ENCODE assay signal across 8 cellular contexts in the genomic region with DNA sequence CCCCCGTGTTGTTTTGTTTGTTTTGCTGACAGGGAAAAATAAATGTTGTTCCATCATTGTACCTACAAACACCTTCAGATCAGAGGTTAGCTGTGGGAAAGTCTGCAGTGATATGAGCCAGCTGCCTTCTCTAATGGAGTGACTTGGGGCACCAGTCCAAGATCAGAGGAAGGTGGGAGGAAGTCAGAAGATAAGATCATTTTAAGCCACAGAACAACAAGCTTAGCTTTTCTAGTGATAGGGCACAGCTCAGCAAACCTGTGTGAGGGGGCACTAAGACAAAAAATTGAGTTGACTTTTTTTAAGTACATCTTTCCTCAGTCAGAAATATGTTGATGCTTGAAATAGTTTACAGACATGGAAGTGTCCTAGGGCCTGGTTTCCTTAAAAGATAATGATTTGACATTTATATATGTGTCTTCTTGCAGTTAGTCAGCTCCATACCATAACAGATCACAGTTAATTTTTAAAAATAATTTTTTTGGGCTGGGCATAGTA.
A peak's percentile ranks its signal among the peaks of the same experiment; 100 is the strongest.
DNase-seq lines count a peak whose midpoint lies in the region; ATAC-seq and TF ChIP-seq lines count a peak whose summit lies in the region.

No MANE protein-coding gene starts in this region.

- CTCF ChIA-PET in OCI-LY7 (lab: Charles Lee; ENCODE audit: unreplicated experiment): no interaction called here

- DNase-seq in A172 (ENCODE audit: low spot score) (peak; percentile 28), OCI-LY7 (ENCODE audit: low spot score) (peak; percentile 36), amniotic epithelial cell (ENCODE audit: low read depth) (peak; percentile 69), mucosa of descending colon (peak in 1 of 3 donors; percentile 9), type B pancreatic cell (ENCODE audit: extremely low spot score, unreplicated experiment) (no peak), COLO668 (lab: John Stamatoyannopoulos, UW; ENCODE audit: unreplicated experiment) (no peak), NCI-H526 (lab: John Stamatoyannopoulos, UW) (no peak)

- H3K9me3 ChIP-seq in OCI-LY7 (ENCODE audit: low read length) (no peaks in the 10 kb centered on the region), mucosa of descending colon (no peaks in the 10 kb centered on the region)

- peak overlapping the region; percentile 66; the same call in 1 of the 2 replicates for H2AFZ ChIP-seq in OCI-LY7 (ENCODE audit: low read length)

- POLR2A ChIA-PET in OCI-LY7 (lab: Charles Lee): interaction anchor here (0.9 to 1.4 kb wide), 3 partner anchors 26 to 153 kb away, joined by 3 to 5 read pairs (median 4); no protein-coding TSS in a partner anchor

- peak; percentile 39 for ATAC-seq in GM18907 (IDR thresholded peaks at IDR 0.05; ENCODE audit: unreplicated experiment)
- ATAC-seq in mucosa of descending colon: peak; percentile 63

- H3K4me3 Mint-ChIP-seq in type B pancreatic cell: peak overlapping the region; percentile 35

- TF ChIP-seq CTCF in OCI-LY7 (conservative IDR thresholded peaks at IDR 0.05; ENCODE audit: low read length) (no peak), mucosa of descending colon (IDR thresholded peaks at IDR 0.05) (no peak), type B pancreatic cell (conservative IDR thresholded peaks at IDR 0.05) (no peak)

- no peaks in the 10 kb centered on the region for H3K27me3 Mint-ChIP-seq in type B pancreatic cell

- peaks cover 5% of the 10 kb centered on the region for H3K9me3 Mint-ChIP-seq in type B pancreatic cell

- peaks cover 2% of the 10 kb centered on the region for H3K36me3 Mint-ChIP-seq in type B pancreatic cell

- peak overlapping the region; percentile 49 for H3K27ac ChIP-seq in OCI-LY7 (ENCODE audit: low read depth, low read length, poor library complexity, severe bottlenecking)

- H3K36me3 ChIP-seq in OCI-LY7 (ENCODE audit: insufficient read depth, low read length) (no peaks in the 10 kb centered on the region), mucosa of descending colon (ENCODE audit: low read depth) (no peaks in the 10 kb centered on the region)

- peaks cover 44% of the 10 kb centered on the region for H3K4me1 Mint-ChIP-seq in type B pancreatic cell (ENCODE audit: unreplicated experiment)

- intact Hi-C loops in OCI-LY7 (cut with micrococcal nuclease; ENCODE audit: unreplicated experiment): loop anchor here (10.0 kb wide), 1 partner anchor 239 kb away; a partner anchor contains a TSS
- intact Hi-C loops in mucosa of descending colon (cut with DNase I, micrococcal nuclease): no loop called here

- H3K4me3 ChIP-seq in OCI-LY7 (ENCODE audit: low read depth, low read length, poor library complexity, severe bottlenecking): peak overlapping the region; percentile 54
- H3K4me3 ChIP-seq in mucosa of descending colon: no peak overlapping the region

- H3K4me2 ChIP-seq in OCI-LY7 (ENCODE audit: low read length): peak overlapping the region; percentile 78

- H3K4me1 ChIP-seq in OCI-LY7 (ENCODE audit: insufficient read depth, low read length, poor library complexity, severe bottlenecking): peaks cover 34% of the 10 kb centered on the region
- peaks cover 5% of the 10 kb centered on the region for H3K4me1 ChIP-seq in mucosa of descending colon (ENCODE audit: low read depth)

- H3K9me2 ChIP-seq in OCI-LY7 (ENCODE audit: insufficient read depth, low read length): no peaks in the 10 kb centered on the region

- H3K27ac Mint-ChIP-seq in type B pancreatic cell: peak overlapping the region; percentile 50

- H4K20me1 ChIP-seq in OCI-LY7 (ENCODE audit: insufficient read depth, low read length): no peaks in the 10 kb centered on the region

- no peaks in the 10 kb centered on the region for H3K79me2 ChIP-seq in OCI-LY7 (ENCODE audit: insufficient read depth, low read depth, low read length)

- BruUV-seq in OCI-LY7 (replicated peaks; lab: Mats Ljungman, UMichigan): no TSS peak

Comparison
In these comparisons a context has a peak if more than half of its experiments do, and no peak if none do; other contexts are left out.
1. DNase-seq: peak in A172 (single experiment), OCI-LY7 (single experiment) and amniotic epithelial cell (single experiment); none in type B pancreatic cell (single experiment), COLO668 (single experiment) and NCI-H526 (0 of 2).